10 cellular contexts compared by ENCODE assay signal in genomic region chr2:96977631-96978195, GRCh38. TPM values are rescaled to one million over a fixed set of nuclear protein-coding genes. Genes with fewer than 3 reads are reported as not detected.
DNase-seq lines count a peak whose midpoint lies in the region; ATAC-seq and TF ChIP-seq lines count a peak whose summit lies in the region.
"Had no signal": no experiment of that assay in that cellular context is flagged by ENCODE, and none has a peak within 500 bp of the region (broad histone marks: within the 10 kb centered on the region; RNA-seq: fewer than 3 reads in every experiment).

No MANE protein-coding gene starts in this region.

- peak; percentile 71 for ATAC-seq in activated naive CD8-positive, alpha-beta T cell treated with anti-CD3 and anti-CD28 coated beads, Interleukin-2, amount 10 ng/mL, durations not matched to agents 7 days and 5 days (ENCODE audit: low read depth)
- ATAC-seq in Right ventricle myocardium inferior = no peak

- POLR2A ChIA-PET in activated naive CD8-positive, alpha-beta T cell treated with anti-CD3 and anti-CD28 coated beads, Interleukin-2, amount 10 ng/mL, durations not matched to agents 7 days and 5 days (lab: Charles Lee) = interaction anchor here (1.2 kb wide), 1 partner anchor 16 kb away, joined by 3 read pairs; no protein-coding TSS in a partner anchor

- no peaks in the 10 kb centered on the region for H3K36me3 Mint-ChIP-seq in activated naive CD8-positive, alpha-beta T cell treated with anti-CD3 and anti-CD28 coated beads, Interleukin-2, amount 10 ng/mL, durations not matched to agents 7 days and 5 days

- peak overlapping the region; percentile 69 for H3K27ac Mint-ChIP-seq in activated naive CD8-positive, alpha-beta T cell treated with anti-CD3 and anti-CD28 coated beads, Interleukin-2, amount 10 ng/mL, durations not matched to agents 7 days and 5 days

- H3K4me1 ChIP-seq in uterus = no peaks in the 10 kb centered on the region

- peak; percentile 27 for DNase-seq in stimulated activated CD4-positive, alpha-beta T cell treated with anti-CD3 and anti-CD28 coated beads, Interleukin-15, amount 100 ng/mL, for 24 hours
- no peak for DNase-seq in stimulated activated CD4-positive, alpha-beta T cell treated with anti-CD3 and anti-CD28 coated beads, Interleukin-4, amount 100 ng/mL, for 1 hour
- no peak for DNase-seq in activated naive CD8-positive, alpha-beta T cell treated with anti-CD3 and anti-CD28 coated beads, Interleukin-2, amount 10 ng/mL, durations not matched to agents 7 days and 5 days
- peak; percentile 65 for DNase-seq in kidney glomerular epithelial cell (lab: John Stamatoyannopoulos, UW)
- DNase-seq in uterus = peak in 1 of 2 donors; percentile 30
- no peak for DNase-seq in cerebellum (ENCODE audit: low spot score)
- DNase-seq in NCI-H748 treated with DMSO at 0.1 percent for 48 hours (lab: John Stamatoyannopoulos, UW) = no peak
- DNase-seq in Right ventricle myocardium inferior (ENCODE audit: missing footprints) = no peak
- DNase-seq: upper lobe of left lung had no signal

- peak overlapping the region; percentile 48 to 65 for H3K27ac ChIP-seq in uterus
- H3K27ac ChIP-seq: upper lobe of left lung had no signal

- peaks cover 8% of the 10 kb centered on the region for H3K4me1 Mint-ChIP-seq in activated naive CD8-positive, alpha-beta T cell treated with anti-CD3 and anti-CD28 coated beads, Interleukin-2, amount 10 ng/mL, durations not matched to agents 7 days and 5 days

- H3K27me3 ChIP-seq in uterus = no peaks in the 10 kb centered on the region
- H3K27me3 ChIP-seq: upper lobe of left lung had no signal

- peaks cover under 1% of the 10 kb centered on the region for H3K27me3 Mint-ChIP-seq in activated naive CD8-positive, alpha-beta T cell treated with anti-CD3 and anti-CD28 coated beads, Interleukin-2, amount 10 ng/mL, durations not matched to agents 7 days and 5 days

- no peak for TF ChIP-seq POLR2A in uterus (IDR thresholded peaks at IDR 0.05)

- peak overlapping the region; percentile 20 for H3K4me3 Mint-ChIP-seq in activated naive CD8-positive, alpha-beta T cell treated with anti-CD3 and anti-CD28 coated beads, Interleukin-2, amount 10 ng/mL, durations not matched to agents 7 days and 5 days

- intact Hi-C loops in uterus (cut with DNase I; ENCODE audit: low total_unique reads) (no loop called here), Right ventricle myocardium inferior (cut with DNase I) (no loop called here)

- no peaks in the 10 kb centered on the region for H3K36me3 ChIP-seq in uterus
- H3K36me3 ChIP-seq: upper lobe of left lung had no signal

- no peak overlapping the region for H3K4me3 ChIP-seq in uterus
- H3K4me3 ChIP-seq: lung, upper lobe of left lung had no signal

- TF ChIP-seq CTCF in uterus (IDR thresholded peaks at IDR 0.05) = no peak

- H3K9me3 Mint-ChIP-seq in activated naive CD8-positive, alpha-beta T cell treated with anti-CD3 and anti-CD28 coated beads, Interleukin-2, amount 10 ng/mL, durations not matched to agents 7 days and 5 days = no peaks in the 10 kb centered on the region

- no peaks in the 10 kb centered on the region for H3K9me3 ChIP-seq in uterus
- H3K9me3 ChIP-seq: upper lobe of left lung had no signal

RNA-seq across cellular contexts. Expression of gene FAM178B, which starts 8.7 kb away (rescaled TPM):
- under 1 TPM; 0.75 to 0.94 TPM for total RNA-seq in activated naive CD8-positive, alpha-beta T cell treated with anti-CD3 and anti-CD28 coated beads, Interleukin-2, amount 10 ng/mL, durations not matched to agents 7 days and 5 days
- total RNA-seq in uterus (1 to 10 TPM in 1 of 4 donors, not detected in 3; 2.2 TPM), cerebellum (0.45 TPM), Right ventricle myocardium inferior (not detected)

Comparison
In these comparisons a context has a peak if more than half of its experiments do, and no peak if none do; other contexts are left out.
1. DNase-seq: peak in stimulated activated CD4-positive, alpha-beta T cell treated with anti-CD3 and anti-CD28 coated beads, Interleukin-15, amount 100 ng/mL, for 24 hours (single experiment) and kidney glomerular epithelial cell (single experiment); none in stimulated activated CD4-positive, alpha-beta T cell treated with anti-CD3 and anti-CD28 coated beads, Interleukin-4, amount 100 ng/mL, for 1 hour (single experiment), activated naive CD8-positive, alpha-beta T cell treated with anti-CD3 and anti-CD28 coated beads, Interleukin-2, amount 10 ng/mL, durations not matched to agents 7 days and 5 days (single experiment), cerebellum (single experiment), NCI-H748 treated with DMSO at 0.1 percent for 48 hours (single experiment) and Right ventricle myocardium inferior (single experiment).